19 cellular contexts compared by ENCODE assay signal in the genomic region with DNA sequence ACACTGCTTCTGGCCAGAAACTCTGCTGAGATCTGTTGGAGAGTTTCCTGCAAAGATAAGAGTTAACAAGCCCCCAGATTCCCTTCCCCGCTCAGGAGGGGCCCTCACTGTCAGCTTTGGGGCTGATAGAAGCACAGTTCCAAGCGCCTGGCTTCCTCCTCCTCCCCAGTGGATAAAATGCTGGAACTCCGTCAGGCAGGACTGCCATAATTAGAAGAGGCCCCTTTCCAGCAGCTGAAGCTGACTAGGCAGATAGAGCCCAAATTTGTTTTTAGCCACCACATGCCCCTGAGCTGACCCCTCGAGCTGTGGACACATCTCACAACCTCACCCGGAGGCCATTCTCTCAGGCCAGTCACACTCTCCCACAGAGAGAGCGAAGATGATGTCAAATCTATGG.
DNase-seq lines count a peak whose midpoint lies in the region; ATAC-seq and TF ChIP-seq lines count a peak whose summit lies in the region.
"Had no signal": no experiment of that assay in that cellular context is flagged by ENCODE, and none has a peak within 500 bp of the region (broad histone marks: within the 10 kb centered on the region; RNA-seq: fewer than 3 reads in every experiment).

No MANE protein-coding gene starts in this region.

- peak; percentile 26 for TF ChIP-seq CTCF in choroid plexus epithelial cell (conservative IDR thresholded peaks at IDR 0.05; ENCODE audit: low read depth, low read length)

- peak; percentile 53 for ATAC-seq in left lobe of liver
- ATAC-seq in stimulated activated naive B cell treated with anti-CD40 and anti-IgM and Interleukin-4, amounts not matched to agents 10 μg/mL and 1 μg/mL and 100 μg/mL, for 72 hours (replicated peaks): no peak
- no peak for ATAC-seq in GM19452 (IDR thresholded peaks at IDR 0.05; ENCODE audit: unreplicated experiment)
- ATAC-seq: PC-3 had no signal

- peaks cover 0 to 4% of the 10 kb centered on the region in 2 donors for H3K36me3 Mint-ChIP-seq in stimulated activated naive B cell treated with anti-CD40 and anti-IgM and Interleukin-4, amounts not matched to agents 10 μg/mL and 1 μg/mL and 100 μg/mL, for 72 hours

- peak; percentile 85 for DNase-seq in OCI-M2 (lab: John Stamatoyannopoulos, UW; ENCODE audit: unreplicated experiment)
- peak; percentile 58 for DNase-seq in choroid plexus epithelial cell (ENCODE audit: low read depth)
- DNase-seq in left lobe of liver (ENCODE audit: low spot score): no peak
- DNase-seq in stimulated activated naive B cell treated with anti-CD40 and anti-IgM and Interleukin-4, amounts not matched to agents 10 μg/mL and 1 μg/mL and 100 μg/mL, for 72 hours: no peak
- DNase-seq in Ammon's horn (ENCODE audit: low spot score): no peak
- no peak for DNase-seq in AML-193 (lab: John Stamatoyannopoulos, UW)
- no peak for DNase-seq in NCI-H1417 (lab: John Stamatoyannopoulos, UW)
- DNase-seq: DMS 273 treated with DMSO at 0.1 percent for 48 hours; foreskin melanocyte; H7; NCI-H1436 treated with DMSO at 0.1 percent for 48 hours; NCI-H446; occipital lobe; PC-3; stimulated activated CD4-positive, alpha-beta T cell treated with anti-CD3 and anti-CD28 coated beads, Interleukin-4, amount 100 ng/mL, for 4 hours; thyroid gland had no signal

- H3K27ac Mint-ChIP-seq in stimulated activated naive B cell treated with anti-CD40 and anti-IgM and Interleukin-4, amounts not matched to agents 10 μg/mL and 1 μg/mL and 100 μg/mL, for 72 hours: peak overlapping the region; percentile 67
- H3K27ac Mint-ChIP-seq: memory B cell had no signal

- peaks cover 0 to 1% of the 10 kb centered on the region in 2 donors for H3K9me3 Mint-ChIP-seq in stimulated activated naive B cell treated with anti-CD40 and anti-IgM and Interleukin-4, amounts not matched to agents 10 μg/mL and 1 μg/mL and 100 μg/mL, for 72 hours
- H3K9me3 Mint-ChIP-seq: memory B cell had no signal

- H3K27me3 Mint-ChIP-seq in stimulated activated naive B cell treated with anti-CD40 and anti-IgM and Interleukin-4, amounts not matched to agents 10 μg/mL and 1 μg/mL and 100 μg/mL, for 72 hours: no peaks in the 10 kb centered on the region
- H3K27me3 Mint-ChIP-seq: memory B cell had no signal

- H3K4me3 Mint-ChIP-seq in stimulated activated naive B cell treated with anti-CD40 and anti-IgM and Interleukin-4, amounts not matched to agents 10 μg/mL and 1 μg/mL and 100 μg/mL, for 72 hours: no peak overlapping the region
- H3K4me3 Mint-ChIP-seq: memory B cell had no signal

- H3K4me3 ChIP-seq in choroid plexus epithelial cell (ENCODE audit: low read depth, low read length): no peak overlapping the region
- H3K4me3 ChIP-seq: BLaER1, thyroid gland had no signal

- H3K4me1 Mint-ChIP-seq in stimulated activated naive B cell treated with anti-CD40 and anti-IgM and Interleukin-4, amounts not matched to agents 10 μg/mL and 1 μg/mL and 100 μg/mL, for 72 hours: peaks cover 30 to 47% of the 10 kb centered on the region in 2 donors

Comparison
In these comparisons a context has a peak if more than half of its experiments do, and no peak if none do; other contexts are left out.
1. DNase-seq: peak in OCI-M2 (single experiment) and choroid plexus epithelial cell (single experiment); none in left lobe of liver (single experiment), stimulated activated naive B cell treated with anti-CD40 and anti-IgM and Interleukin-4, amounts not matched to agents 10 μg/mL and 1 μg/mL and 100 μg/mL, for 72 hours (single experiment), Ammon's horn (single experiment), AML-193 (0 of 2) and NCI-H1417 (0 of 3).